ENCODE assay signal across 13 cellular contexts in genomic region chr2:240512666-240513535, GRCh38. TPM values are rescaled to one million over a fixed set of nuclear protein-coding genes. Genes with fewer than 3 reads are reported as not detected.
DNase-seq lines count a peak whose midpoint lies in the region; ATAC-seq, FAIRE-seq and TF ChIP-seq lines count a peak whose summit lies in the region.
"Had no signal": no experiment of that assay in that cellular context is flagged by ENCODE, and none has a peak within 500 bp of the region (broad histone marks: within the 10 kb centered on the region; RNA-seq: fewer than 3 reads in every experiment).

No MANE protein-coding gene starts in this region.

- in situ Hi-C loops in K562 (cut with MboI) = no loop called here

- TF ChIP-seq EP300 in K562 (IDR thresholded peaks at IDR 0.05; ENCODE audit: low read length) = no peak

- no peak for TF ChIP-seq RAD21 in K562 (CRISPR knock-in tag; conservative IDR thresholded peaks at IDR 0.05 in 1 of 2, IDR thresholded peaks at IDR 0.05 in 1 of 2)

- ATAC-seq in K562 (no peak), GM21717 (IDR thresholded peaks at IDR 0.05; ENCODE audit: unreplicated experiment) (no peak), HG03469 (IDR thresholded peaks at IDR 0.05; ENCODE audit: unreplicated experiment) (no peak)

- TF ChIP-seq CTCF in K562 (IDR thresholded peaks at IDR 0.05 in 2 of 3, conservative IDR thresholded peaks at IDR 0.05 in 1 of 3; ENCODE audit: insufficient read depth in 2 of 3, low read depth in 1 of 3, low read length in 3 of 3) = no peak
- no peak for TF ChIP-seq CTCF in GM10266 (IDR thresholded peaks at IDR 0.05; ENCODE audit: control insufficient read depth, insufficient read depth, low read depth, missing control alignments)

- DNase-seq in stimulated activated CD4-positive, alpha-beta T cell treated with anti-CD3 and anti-CD28 coated beads, Interleukin-4, amount 100 ng/mL, for 24 hours = peak; percentile 2
- no peak for DNase-seq in stimulated activated CD4-positive, alpha-beta T cell treated with anti-CD3 and anti-CD28 coated beads, Interleukin-4, amount 100 ng/mL, for 1 hour
- no peak for DNase-seq in K562 (ENCODE audit: extremely low read depth in 1 of 4, low spot score in 3 of 4)
- DNase-seq in mesenteric fat pad (ENCODE audit: low spot score) = peak; percentile 73
- DNase-seq in GM10266 (ENCODE audit: extremely low spot score) = no peak
- DNase-seq: NCI-H2171 treated with DMSO at 0.1 percent for 48 hours had no signal

- H3K27ac ChIP-seq in K562 (ENCODE audit: extremely low read depth, low read depth, low read length) = no peak overlapping the region
- H3K27ac ChIP-seq: adrenal gland, HL-60, pancreas, suprapubic skin had no signal

- H3K4me1 ChIP-seq in K562 (replicated peaks in 1 of 2; ENCODE audit: control insufficient read depth in 2 of 2, insufficient read depth in 2 of 2, low read length in 2 of 2) = peaks cover 2 to 9% of the 10 kb centered on the region in 2 experiments; a peak in 2 of 5 replicates
- H3K4me1 ChIP-seq: adrenal gland, pancreas had no signal

- no peak for FAIRE-seq in K562 (lab: Jason Lieb, UNC)
- FAIRE-seq: pancreas had no signal

- intact Hi-C loops in K562 (cut with micrococcal nuclease) = loop anchor here (10.0 kb wide), 2 partner anchors 52 to 192 kb away; partner anchors contain the start of genes DUSP28 and RNPEPL1

- no peak overlapping the region for H3K4me2 ChIP-seq in K562 (ENCODE audit: insufficient read depth, low read length)

- CTCF ChIA-PET in K562 (lab: Yijun Ruan, JAX; ENCODE audit: low intra/inter-chr PET ratio) = interaction anchor here (1.3 kb wide), 1 partner anchor 327 kb away, joined by 4 read pairs; no protein-coding TSS in a partner anchor

- no peaks in the 10 kb centered on the region for H3K9me3 ChIP-seq in K562 (replicated peaks; ENCODE audit: control insufficient read depth, insufficient read depth, low read depth, low read length)
- H3K9me3 ChIP-seq: adrenal gland, MG63, pancreas, suprapubic skin had no signal

- WGBS in K562 (ENCODE audit: insufficient coverage, low coverage, missing lambda C conversion rate) = 89% methylated on average over 14 of the region's 21 CpGs

- no peaks in the 10 kb centered on the region for H3K9me1 ChIP-seq in K562 (ENCODE audit: control insufficient read depth, insufficient read depth, low read length)

- BruUV-seq in K562 (replicated peaks; lab: Mats Ljungman, UMichigan) = no TSS peak

- H3K79me2 ChIP-seq in K562 (ENCODE audit: control insufficient read depth, insufficient read depth, low read length) = no peaks in the 10 kb centered on the region

- H3K9ac ChIP-seq in K562 (ENCODE audit: insufficient read depth in 1 of 2, low read depth in 2 of 2, low read length in 2 of 2) = no peak overlapping the region

- TF ChIP-seq POLR2A in K562 (conservative IDR thresholded peaks at IDR 0.05) = no peak

- peaks cover 20% of the 10 kb centered on the region; the same call in 1 of the 3 replicates for H3K36me3 ChIP-seq in K562 (ENCODE audit: control insufficient read depth, insufficient read depth, low read length)
- H3K36me3 ChIP-seq: pancreas had no signal

- POLR2A ChIA-PET in K562 (lab: Yijun Ruan, JAX) = no interaction called here

- no peak overlapping the region for H3K4me3 ChIP-seq in K562
- H3K4me3 ChIP-seq: adrenal gland, MG63, pancreas, suprapubic skin had no signal

- no peaks in the 10 kb centered on the region for H4K20me1 ChIP-seq in K562 (replicated peaks; ENCODE audit: control insufficient read depth, insufficient read depth, low read length)

- H3K27me3 ChIP-seq in K562 (ENCODE audit: control insufficient read depth in 2 of 2, insufficient read depth in 2 of 2, low read length in 2 of 2) = no peaks in the 10 kb centered on the region
- H3K27me3 ChIP-seq: adrenal gland, MG63, pancreas, suprapubic skin had no signal

- no peak overlapping the region for H2AFZ ChIP-seq in K562 (ENCODE audit: low read depth, low read length)

TF ChIP-seq in K562, 482 proteins besides CTCF, POLR2A, EP300 and RAD21:
- TF ChIP-seq MBD2 (IDR thresholded peaks at IDR 0.05; ENCODE audit: borderline replicate concordance, low read depth) (no peak), POLR2G (IDR thresholded peaks at IDR 0.05; ENCODE audit: low read depth, low read length) (0 out of 2 replicates have a peak, but pooled peaks have one; percentile 19)
TF ChIP-seq in K562: peak in this region for 1.

RNA-seq across cellular contexts. Expression of gene ANKMY1, which starts 44.9 kb away (rescaled TPM):
- total RNA-seq in K562 (2011; cell fraction: chromatin; rRNA removed; ENCODE audit: low replicate concordance) = 94.4 and 106 TPM in 2 replicates
- 48.0 and 49.5 TPM in 2 replicates for total RNA-seq in K562 (2011; cell fraction: nucleolus; rRNA removed)
- total RNA-seq in K562 (2011; cell fraction: nucleoplasm; rRNA removed) = 47.5 and 60.0 TPM in 2 replicates
- total RNA-seq in K562 (2014; rRNA removed) (7.7 and 8.2 TPM in 2 replicates), K562 (2014; rRNA removed; fragmentation: Illumina TruSeq; extraction: Trizol) (4.4 and 6.4 TPM in 2 replicates), K562 (2015; rRNA removed; fragmentation: Illumina TruSeq; extraction: Trizol) (10.7 and 12.3 TPM in 2 replicates), K562 (2021) (15.1 and 16.0 TPM in 2 replicates), mesenteric fat pad (11.4 TPM)
- polyA plus RNA-seq in K562 (2011; rRNA removed) (13.0 and 18.7 TPM in 2 replicates), K562 (2014; fragmentation: Illumina TruSeq; extraction: Trizol) (12.4 and 13.8 TPM in 2 replicates), K562 (2014; fragmentation: Nextera tagmentation; extraction: Ambion mirVana) (under 1 TPM; 0.75 to 0.87 TPM), K562 (2014; rRNA removed) (11.7 and 11.9 TPM in 2 replicates)
- 13.4 and 18.3 TPM in 2 replicates for polyA plus RNA-seq in K562 (2011; cell fraction: cytosol; rRNA removed)
- 66.3 and 91.6 TPM in 2 replicates for polyA plus RNA-seq in K562 (2011; cell fraction: nucleus; rRNA removed)
- polyA plus RNA-seq in K562 (2012) = 12.3 and 19.9 TPM in 2 replicates
- 22.6 and 23.1 TPM in 2 replicates for polyA minus RNA-seq in K562 (2011; rRNA and poly(A)+ RNA removed)
- 9.9 and 13.2 TPM in 2 replicates for polyA minus RNA-seq in K562 (2011; cell fraction: cytosol; rRNA and poly(A)+ RNA removed)
- 34.6 and 45.8 TPM in 2 replicates for polyA minus RNA-seq in K562 (2011; cell fraction: nucleus; rRNA and poly(A)+ RNA removed)

RNA-seq across cellular contexts. Expression of gene DUSP28, which starts 47.3 kb away (rescaled TPM):
- 9.2 and 12.9 TPM in 2 replicates for total RNA-seq in K562 (2011; cell fraction: chromatin; rRNA removed; ENCODE audit: low replicate concordance)
- 7.8 and 10.5 TPM in 2 replicates for total RNA-seq in K562 (2011; cell fraction: nucleolus; rRNA removed)
- 11.3 and 11.6 TPM in 2 replicates for total RNA-seq in K562 (2011; cell fraction: nucleoplasm; rRNA removed)
- total RNA-seq in K562 (2014; rRNA removed) = 5.1 and 5.6 TPM in 2 replicates
- 4.2 and 5.8 TPM in 2 replicates for total RNA-seq in K562 (2014; rRNA removed; fragmentation: Illumina TruSeq; extraction: Trizol)
- total RNA-seq in K562 (2015; rRNA removed; fragmentation: Illumina TruSeq; extraction: Trizol) = 3.6 and 4.3 TPM in 2 replicates
- 3.3 and 6.3 TPM in 2 replicates for total RNA-seq in K562 (2021)
- polyA plus RNA-seq in K562 (2011; rRNA removed) = 7.5 and 8.1 TPM in 2 replicates
- polyA plus RNA-seq in K562 (2011; cell fraction: cytosol; rRNA removed) = 6.5 and 7.1 TPM in 2 replicates
- polyA plus RNA-seq in K562 (2011; cell fraction: nucleus; rRNA removed) = 6.2 and 6.6 TPM in 2 replicates
- polyA plus RNA-seq in K562 (2012) = 5.6 and 7.6 TPM in 2 replicates
- 4.1 and 4.7 TPM in 2 replicates for polyA plus RNA-seq in K562 (2014; fragmentation: Illumina TruSeq; extraction: Trizol)
- 1 to 10 TPM; 2.8 to 4.2 TPM for polyA plus RNA-seq in K562 (2014; fragmentation: Nextera tagmentation; extraction: Ambion mirVana)
- polyA plus RNA-seq in K562 (2014; rRNA removed) = 4.7 and 5.4 TPM in 2 replicates
- polyA minus RNA-seq in K562 (2011; rRNA and poly(A)+ RNA removed) = 4.2 and 5.7 TPM in 2 replicates
- 1.2 and 2.1 TPM in 2 replicates for polyA minus RNA-seq in K562 (2011; cell fraction: cytosol; rRNA and poly(A)+ RNA removed)
- 3.4 and 3.8 TPM in 2 replicates for polyA minus RNA-seq in K562 (2011; cell fraction: nucleus; rRNA and poly(A)+ RNA removed)
- 3.8 TPM for total RNA-seq in mesenteric fat pad

RNA-seq across cellular contexts. Expression of gene RNPEPL1, which starts 55.4 kb away (rescaled TPM):
- 13.5 and 56.3 TPM in 2 replicates for total RNA-seq in K562 (2011; cell fraction: chromatin; rRNA removed; ENCODE audit: low replicate concordance)
- total RNA-seq in K562 (2011; cell fraction: nucleolus; rRNA removed) = 37.2 and 53.2 TPM in 2 replicates
- 20.7 and 21.8 TPM in 2 replicates for total RNA-seq in K562 (2011; cell fraction: nucleoplasm; rRNA removed)
- total RNA-seq in K562 (2014; rRNA removed) (15.7 and 25.3 TPM in 2 replicates), K562 (2014; rRNA removed; fragmentation: Illumina TruSeq; extraction: Trizol) (1.7 and 2.5 TPM in 2 replicates), K562 (2015; rRNA removed; fragmentation: Illumina TruSeq; extraction: Trizol) (7.0 and 7.1 TPM in 2 replicates), K562 (2021) (38.3 and 38.7 TPM in 2 replicates), mesenteric fat pad (69.9 TPM)
- polyA plus RNA-seq in K562 (2011; rRNA removed) (5.5 and 10.0 TPM in 2 replicates), K562 (2014; fragmentation: Illumina TruSeq; extraction: Trizol) (5.6 and 21.3 TPM in 2 replicates), K562 (2014; fragmentation: Nextera tagmentation; extraction: Ambion mirVana) (under 1 TPM; 0.07 to 0.45 TPM), K562 (2014; rRNA removed) (21.9 and 28.2 TPM in 2 replicates)
- 12.6 and 28.4 TPM in 2 replicates for polyA plus RNA-seq in K562 (2011; cell fraction: cytosol; rRNA removed)
- 56.7 and 79.9 TPM in 2 replicates for polyA plus RNA-seq in K562 (2011; cell fraction: nucleus; rRNA removed)
- polyA plus RNA-seq in K562 (2012) = 21.9 and 55.2 TPM in 2 replicates
- polyA minus RNA-seq in K562 (2011; rRNA and poly(A)+ RNA removed) = 1.9 and 3.7 TPM in 2 replicates
- polyA minus RNA-seq in K562 (2011; cell fraction: cytosol; rRNA and poly(A)+ RNA removed) = 29.7 and 42.0 TPM in 2 replicates
- polyA minus RNA-seq in K562 (2011; cell fraction: nucleus; rRNA and poly(A)+ RNA removed) = 17.6 and 18.4 TPM in 2 replicates

Comparison
In these comparisons a context has a peak if more than half of its experiments do, and no peak if none do; other contexts are left out.
1. DNase-seq: peak in stimulated activated CD4-positive, alpha-beta T cell treated with anti-CD3 and anti-CD28 coated beads, Interleukin-4, amount 100 ng/mL, for 24 hours (single experiment) and mesenteric fat pad (single experiment); none in stimulated activated CD4-positive, alpha-beta T cell treated with anti-CD3 and anti-CD28 coated beads, Interleukin-4, amount 100 ng/mL, for 1 hour (single experiment), K562 (0 of 4) and GM10266 (single experiment).